Comparison of ENCODE assay signal across 21 cellular contexts in the genomic region with DNA sequence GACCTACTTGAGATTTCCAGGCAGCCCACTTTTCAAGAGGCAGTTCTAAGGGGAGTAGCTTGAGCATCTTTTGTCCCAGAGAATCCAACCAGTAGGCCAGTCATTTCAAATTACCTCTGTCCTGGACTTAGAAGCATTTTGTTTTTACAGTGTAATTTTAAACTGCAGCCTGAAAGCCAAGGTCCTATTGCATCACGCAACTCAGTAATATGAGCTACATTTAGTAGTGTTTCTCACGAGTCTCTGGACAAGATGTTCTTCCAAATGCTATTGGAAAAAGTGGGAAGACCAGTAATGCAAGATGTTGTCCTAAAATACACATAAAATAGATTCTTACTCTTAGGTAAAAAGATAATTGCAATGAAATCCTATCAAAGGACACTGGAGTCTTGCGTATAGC.
"Had no signal": no experiment of that assay in that cellular context is flagged by ENCODE, and none has a peak within 500 bp of the region (broad histone marks: within the 10 kb centered on the region; RNA-seq: fewer than 3 reads in every experiment).

No MANE protein-coding gene starts in this region.

- H3K4me1 Mint-ChIP-seq: immature natural killer cell; memory B cell; mesothelial cell of epicardium; natural killer cell; neural crest cell; stimulated activated effector memory CD8-positive, alpha-beta T cell treated with anti-CD3 and anti-CD28 coated beads, Interleukin-12 subunit alpha, Interleukin-12 subunit beta, amount 100 ng/mL, for 72 hours had no signal

- DNase-seq: effector CD8-positive, alpha-beta T cell; glutamatergic neuron; immature natural killer cell; left ventricle myocardium inferior; lower lobe of right lung; natural killer cell; stimulated activated CD4-positive, alpha-beta T cell treated with anti-CD3 and anti-CD28 coated beads, Interleukin-4, amount 100 ng/mL, for 1 hour; stimulated activated CD8-positive, alpha-beta memory T cell treated with anti-CD3 and anti-CD28 coated beads, Interleukin-4, amount 100 ng/mL, for 48 hours; stimulated activated naive CD8-positive, alpha-beta T cell treated with anti-CD3 and anti-CD28 coated beads, Interleukin-15, Interleukin-2, amounts not matched to agents 100 U/mL and 50 U/mL, for 24 hours; tibial artery; upper lobe of left lung had no signal

- H3K36me3 Mint-ChIP-seq: immature natural killer cell; memory B cell; mesothelial cell of epicardium; natural killer cell; stimulated activated effector memory CD8-positive, alpha-beta T cell treated with anti-CD3 and anti-CD28 coated beads, Interleukin-12 subunit alpha, Interleukin-12 subunit beta, amount 100 ng/mL, for 72 hours had no signal

- H3K27ac Mint-ChIP-seq: immature natural killer cell; memory B cell; mesothelial cell of epicardium; natural killer cell; stimulated activated effector memory CD8-positive, alpha-beta T cell treated with anti-CD3 and anti-CD28 coated beads, Interleukin-12 subunit alpha, Interleukin-12 subunit beta, amount 100 ng/mL, for 72 hours had no signal

- H3K9me3 Mint-ChIP-seq: memory B cell; natural killer cell; stimulated activated effector memory CD8-positive, alpha-beta T cell treated with anti-CD3 and anti-CD28 coated beads, Interleukin-12 subunit alpha, Interleukin-12 subunit beta, amount 100 ng/mL, for 72 hours had no signal

- H3K9me3 ChIP-seq: gastroesophageal sphincter, left ventricle myocardium inferior, lower lobe of right lung, right atrium auricular region, suprapubic skin, tibial artery, upper lobe of left lung, uterus had no signal

- H3K27ac ChIP-seq: coronary artery, dorsolateral prefrontal cortex, gastroesophageal sphincter, left ventricle myocardium inferior, lower lobe of right lung, right atrium auricular region, suprapubic skin, tibial artery, upper lobe of left lung, uterus had no signal

- H3K4me1 ChIP-seq: gastroesophageal sphincter, left ventricle myocardium inferior, lower lobe of right lung, right atrium auricular region, suprapubic skin, tibial artery, upper lobe of left lung, uterus had no signal

- H3K4me3 ChIP-seq: coronary artery, dorsolateral prefrontal cortex, gastroesophageal sphincter, left ventricle myocardium inferior, lower lobe of right lung, right atrium auricular region, suprapubic skin, tibial artery, upper lobe of left lung, uterus had no signal

- H3K4me3 Mint-ChIP-seq: immature natural killer cell; memory B cell; mesothelial cell of epicardium; natural killer cell; neural crest cell; stimulated activated effector memory CD8-positive, alpha-beta T cell treated with anti-CD3 and anti-CD28 coated beads, Interleukin-12 subunit alpha, Interleukin-12 subunit beta, amount 100 ng/mL, for 72 hours had no signal

- H3K36me3 ChIP-seq: gastroesophageal sphincter, left ventricle myocardium inferior, lower lobe of right lung, right atrium auricular region, suprapubic skin, tibial artery, upper lobe of left lung, uterus had no signal

- H3K27me3 ChIP-seq: gastroesophageal sphincter, right atrium auricular region, suprapubic skin, tibial artery, upper lobe of left lung, uterus had no signal
